In the genomic region with DNA sequence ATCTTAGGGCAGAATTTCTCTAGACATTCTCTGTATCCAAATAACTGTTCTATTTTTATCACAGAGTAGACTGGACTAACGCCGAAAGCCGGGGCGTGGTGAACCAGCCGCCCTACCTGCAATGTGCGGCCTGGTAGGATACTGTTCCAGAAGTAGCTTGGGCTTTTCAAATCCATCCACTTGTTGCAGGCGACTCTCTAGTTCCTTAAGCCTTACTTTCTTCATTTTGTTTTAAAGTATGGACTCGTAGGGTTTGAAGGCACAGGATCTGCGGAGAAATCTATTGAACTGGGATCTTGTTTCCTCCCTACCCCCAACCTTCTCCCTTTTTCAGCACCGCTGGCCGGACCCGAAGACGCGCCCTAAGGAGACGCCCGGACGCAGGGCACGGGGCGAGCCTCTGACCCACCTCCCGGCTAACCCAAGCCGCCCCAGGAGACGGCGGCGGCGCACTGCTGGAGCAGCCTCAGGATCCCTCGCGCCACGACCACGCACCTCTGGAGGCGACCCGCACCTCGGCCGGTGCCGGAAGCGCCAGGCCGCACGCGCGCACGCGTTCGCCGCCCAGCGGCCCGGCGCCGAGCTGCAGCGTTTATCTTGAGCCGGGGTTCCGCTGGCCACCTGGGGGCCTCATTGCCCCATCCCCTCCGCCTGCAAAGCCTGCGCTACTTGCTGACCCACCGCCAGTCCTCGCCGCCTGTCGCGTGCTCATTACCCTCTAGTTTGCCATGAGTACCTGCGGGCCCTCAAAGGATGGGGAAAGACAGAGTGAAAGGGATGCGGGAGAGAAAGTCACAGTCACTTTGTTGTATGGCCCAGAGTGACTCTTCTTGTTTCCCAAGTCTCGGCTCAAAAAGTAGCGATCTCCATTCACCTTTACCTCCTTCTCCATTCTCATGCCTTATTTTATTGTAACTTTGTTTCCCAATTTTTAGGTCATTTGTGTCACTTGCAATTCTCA, we compare ENCODE assay signal across 8 cellular contexts. TPM values are rescaled to one million over a fixed set of nuclear protein-coding genes. Genes with fewer than 3 reads are reported as not detected.
A peak's percentile ranks its signal among the peaks of the same experiment; 100 is the strongest.
DNase-seq lines count a peak whose midpoint lies in the region; ATAC-seq, FAIRE-seq and TF ChIP-seq lines count a peak whose summit lies in the region.

A gene (minus strand): TSS at position 533 of the 961 bp plus-strand sequence. CDS start 308 bp downstream, at position 225.

- dilution Hi-C loops in keratinocyte (cut with MboI; ENCODE audit: extremely low pct_ligation_motif_present, low sequenced_read_pairs): no loop called here

- H3K36me3 ChIP-seq in keratinocyte (ENCODE audit: control insufficient read depth in 2 of 2, extremely low read depth in 1 of 2, insufficient read depth in 2 of 2, low read length in 2 of 2): peaks cover 0 to 4% of the 10 kb centered on the region in 2 experiments

- H3K4me3 ChIP-seq in keratinocyte (ENCODE audit: control insufficient read depth in 2 of 3, extremely low read depth in 1 of 3, insufficient read depth in 2 of 3, low read depth in 1 of 3, low read length in 3 of 3): peak within 1 kb of the TSS; percentile 85 to 96 (median 95)

- peak within 1 kb of the TSS; percentile 86 for H3K9ac ChIP-seq in keratinocyte (ENCODE audit: control insufficient read depth, extremely low read depth, insufficient read depth, low read length)

- TF ChIP-seq CTCF in AG09319 (IDR thresholded peaks at IDR 0.05; ENCODE audit: low read depth, low read length): peak; percentile 72
- TF ChIP-seq CTCF in keratinocyte (optimal IDR thresholded peaks at IDR 0.05 in 1 of 3, IDR thresholded peaks at IDR 0.05 in 1 of 3, conservative IDR thresholded peaks at IDR 0.05 in 1 of 3; ENCODE audit: extremely low read depth in 1 of 3, insufficient read depth in 2 of 3, low read length in 3 of 3): peak; percentile 84 to 94 (median 89)

- peak within 1 kb of the TSS; percentile 93 for H2AFZ ChIP-seq in keratinocyte (ENCODE audit: control insufficient read depth, low read length)

- no peaks in the 10 kb centered on the region for H3K27me3 ChIP-seq in keratinocyte (ENCODE audit: control insufficient read depth, extremely low read depth, insufficient read depth, low read length)

- DNase-seq in AG09319 (ENCODE audit: extremely low read depth, low read depth): peak; percentile 39
- DNase-seq in NCI-H345 treated with DMSO at 0.1 percent for 48 hours (lab: John Stamatoyannopoulos, UW; ENCODE audit: unreplicated experiment): peak; percentile 63
- peak; percentile 87 for DNase-seq in activated CD4-positive, CD25-positive, alpha-beta regulatory T cell treated with anti-CD3 and anti-CD28 coated beads, Interleukin-2, amount 50 U/mL, for 72 hours
- DNase-seq in cerebellar cortex (ENCODE audit: low spot score): peak; percentile 75
- DNase-seq in keratinocyte (ENCODE audit: low read depth, low spot score): no peak
- peak; percentile 57 to 76 for DNase-seq in stimulated activated CD4-positive, alpha-beta T cell treated with anti-CD3 and anti-CD28 coated beads, Interleukin-15, amount 100 ng/mL, for 1 hour (ENCODE audit: low read depth in 1 of 2, low spot score in 1 of 2)

- peak within 1 kb of the TSS; percentile 90 for H3K27ac ChIP-seq in keratinocyte (ENCODE audit: control insufficient read depth, insufficient read depth, low read length)

- ATAC-seq in GM18909 (IDR thresholded peaks at IDR 0.05; ENCODE audit: poor library complexity, unreplicated experiment) (peak; percentile 65), HG03159 (IDR thresholded peaks at IDR 0.05; ENCODE audit: unreplicated experiment) (peak; percentile 65)

- H3K4me2 ChIP-seq in keratinocyte (ENCODE audit: control insufficient read depth, extremely low read depth, insufficient read depth, low read depth, low read length): peak within 1 kb of the TSS; percentile 90

- FAIRE-seq in keratinocyte (lab: Jason Lieb, UNC): no peak

- H3K4me1 ChIP-seq in keratinocyte (ENCODE audit: control insufficient read depth, extremely low read depth, insufficient read depth, low read length): peaks cover 31% of the 10 kb centered on the region

- H3K9me3 ChIP-seq in keratinocyte (ENCODE audit: control insufficient read depth, low read depth, low read length): no peaks in the 10 kb centered on the region

- H4K20me1 ChIP-seq in keratinocyte (ENCODE audit: control insufficient read depth, extremely low read depth, insufficient read depth, low read length): peaks cover 10% of the 10 kb centered on the region

- H3K9me1 ChIP-seq in keratinocyte (ENCODE audit: control insufficient read depth, extremely low read depth, insufficient read depth, low read length): no peaks in the 10 kb centered on the region

- peaks cover 56% of the 10 kb centered on the region for H3K79me2 ChIP-seq in keratinocyte (ENCODE audit: control insufficient read depth, insufficient read depth, low read length)

RNA-seq across cellular contexts. Expression of the gene that starts here (rescaled TPM):
- 63.7 to 119 TPM (median 69.4 TPM) in 3 replicates for polyA plus RNA-seq in keratinocyte
- 127 TPM for polyA plus RNA-seq in keratinocyte (2011; ENCODE audit: low read depth)
- polyA plus RNA-seq in keratinocyte (2011; cell fraction: cytosol; rRNA removed): 62.3 and 96.8 TPM in 2 replicates
- polyA plus RNA-seq in keratinocyte (2011; cell fraction: nucleus; rRNA removed): 19.0 and 25.9 TPM in 2 replicates
- polyA plus RNA-seq in keratinocyte (2012; ENCODE audit: low replicate concordance): 86.7 and 106 TPM in 2 replicates
- 10.1 to 20.4 TPM (median 10.4 TPM) in 3 replicates for polyA minus RNA-seq in keratinocyte
- 31.8 TPM for polyA minus RNA-seq in keratinocyte (2011; cell fraction: cytosol; rRNA and poly(A)+ RNA removed)
- 4.5 and 7.4 TPM in 2 replicates for polyA minus RNA-seq in keratinocyte (2011; cell fraction: nucleus; rRNA and poly(A)+ RNA removed)
